Comparison of ENCODE assay signal across 8 cellular contexts in the genomic region with DNA sequence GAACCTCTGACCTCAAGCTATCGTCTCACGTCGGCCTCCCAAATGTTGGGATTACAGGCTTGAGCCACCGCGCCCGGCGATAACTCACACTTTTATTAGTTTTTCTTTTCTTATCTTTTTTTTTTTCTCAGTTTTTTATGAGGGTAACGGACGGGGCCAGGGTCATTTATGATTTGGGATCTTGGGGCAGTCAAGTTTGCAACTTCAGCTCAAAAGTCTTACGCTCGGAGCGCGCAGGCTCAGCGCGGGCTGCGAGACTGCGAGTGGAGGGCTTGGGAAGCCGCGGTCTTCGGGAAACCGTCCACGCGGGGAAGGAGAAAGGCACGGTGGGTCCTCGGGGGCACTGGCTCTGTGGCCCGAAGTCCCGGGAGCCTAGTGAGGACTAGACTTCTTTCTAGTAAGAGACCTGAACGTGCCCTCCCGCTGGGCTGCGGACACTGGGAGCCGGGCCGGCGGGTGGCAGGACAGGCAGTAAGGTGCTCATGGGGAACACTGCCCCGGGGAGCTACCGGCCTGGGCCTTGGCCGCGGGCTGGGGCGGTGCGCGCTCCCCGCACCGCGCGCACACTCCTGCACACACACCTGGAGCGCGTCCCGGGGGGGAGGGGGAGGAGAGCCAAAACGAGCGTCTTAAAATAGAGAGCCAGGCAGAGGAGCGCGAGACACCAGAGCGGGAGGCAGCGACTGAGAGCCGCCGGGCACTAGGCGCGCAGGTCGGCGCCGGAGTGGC. TPM values are rescaled to one million over a fixed set of nuclear protein-coding genes. Genes with fewer than 3 reads are reported as not detected.
DNase-seq lines count a peak whose midpoint lies in the region; ATAC-seq and TF ChIP-seq lines count a peak whose summit lies in the region.

No MANE protein-coding gene starts in this region.

- peaks cover 14% of the 10 kb centered on the region for H3K4me1 ChIP-seq in smooth muscle cell (ENCODE audit: low read depth)

- H3K27me3 ChIP-seq in smooth muscle cell (ENCODE audit: low read depth) = peaks cover 94% of the 10 kb centered on the region

- no peaks in the 10 kb centered on the region for H3K9me3 Mint-ChIP-seq in activated CD4-positive, alpha-beta T cell treated with anti-CD3 and anti-CD28 coated beads, Interleukin-2, amount 10 ng/mL, durations not matched to agents 7 days and 5 days
- no peaks in the 10 kb centered on the region for H3K9me3 Mint-ChIP-seq in activated CD8-positive, alpha-beta T cell treated with anti-CD3 and anti-CD28 coated beads, Interleukin-2, amount 10 ng/mL, durations not matched to agents 7 days and 5 days (ENCODE audit: insufficient read depth)

- no peaks in the 10 kb centered on the region for H3K9me3 ChIP-seq in smooth muscle cell (replicated peaks; ENCODE audit: low read depth)

- H3K36me3 ChIP-seq in smooth muscle cell (ENCODE audit: low read depth) = no peaks in the 10 kb centered on the region

- 7% methylated on average over 37 of the region's 60 CpGs for WGBS in smooth muscle cell (ENCODE audit: low lambda C conversion rate)

- H2AFZ ChIP-seq in smooth muscle cell (ENCODE audit: low read depth) = no peak overlapping the region

- no peaks in the 10 kb centered on the region for H3K36me3 Mint-ChIP-seq in activated CD4-positive, alpha-beta T cell treated with anti-CD3 and anti-CD28 coated beads, Interleukin-2, amount 10 ng/mL, durations not matched to agents 7 days and 5 days (ENCODE audit: low read depth)
- no peaks in the 10 kb centered on the region for H3K36me3 Mint-ChIP-seq in activated CD8-positive, alpha-beta T cell treated with anti-CD3 and anti-CD28 coated beads, Interleukin-2, amount 10 ng/mL, durations not matched to agents 7 days and 5 days (ENCODE audit: low read depth)

- H3K4me3 ChIP-seq in iPS-11a (ENCODE audit: low read depth, low read length) (peak overlapping the region; percentile 21), smooth muscle cell (peak overlapping the region; percentile 60)

- H3K9ac ChIP-seq in smooth muscle cell (ENCODE audit: low read depth) = no peak overlapping the region

- TF ChIP-seq CTCF in smooth muscle cell (IDR thresholded peaks at IDR 0.05; ENCODE audit: borderline replicate concordance, insufficient read depth, poor library complexity, severe bottlenecking) = no peak

- H3K79me2 ChIP-seq in smooth muscle cell (ENCODE audit: low read depth) = no peaks in the 10 kb centered on the region

- POLR2A ChIA-PET in activated CD4-positive, alpha-beta T cell treated with anti-CD3 and anti-CD28 coated beads, Interleukin-2, amount 10 ng/mL, durations not matched to agents 7 days and 5 days (lab: Charles Lee) = no interaction called here
- POLR2A ChIA-PET in activated CD8-positive, alpha-beta T cell treated with anti-CD3 and anti-CD28 coated beads, Interleukin-2, amount 10 ng/mL, durations not matched to agents 7 days and 5 days (lab: Charles Lee) = no interaction called here

- peaks cover 87% of the 10 kb centered on the region for H3K27me3 Mint-ChIP-seq in activated CD4-positive, alpha-beta T cell treated with anti-CD3 and anti-CD28 coated beads, Interleukin-2, amount 10 ng/mL, durations not matched to agents 7 days and 5 days
- H3K27me3 Mint-ChIP-seq in activated CD8-positive, alpha-beta T cell treated with anti-CD3 and anti-CD28 coated beads, Interleukin-2, amount 10 ng/mL, durations not matched to agents 7 days and 5 days (ENCODE audit: low read depth) = peaks cover 73% of the 10 kb centered on the region

- H4K20me1 ChIP-seq in smooth muscle cell (ENCODE audit: low read depth) = no peaks in the 10 kb centered on the region

- peak overlapping the region; percentile 93 for H3K4me2 ChIP-seq in smooth muscle cell

- H3K27ac Mint-ChIP-seq in activated CD4-positive, alpha-beta T cell treated with anti-CD3 and anti-CD28 coated beads, Interleukin-2, amount 10 ng/mL, durations not matched to agents 7 days and 5 days = peak overlapping the region; percentile 36
- no peak overlapping the region for H3K27ac Mint-ChIP-seq in activated CD8-positive, alpha-beta T cell treated with anti-CD3 and anti-CD28 coated beads, Interleukin-2, amount 10 ng/mL, durations not matched to agents 7 days and 5 days

- no peak overlapping the region for H3K27ac ChIP-seq in smooth muscle cell (ENCODE audit: low read depth)

- no peaks in the 10 kb centered on the region for H3F3A ChIP-seq in smooth muscle cell (ENCODE audit: low read depth)

- no peak for DNase-seq in activated CD4-positive, alpha-beta T cell treated with anti-CD3 and anti-CD28 coated beads, Interleukin-2, amount 10 ng/mL, durations not matched to agents 7 days and 5 days
- no peak for DNase-seq in activated CD4-positive, alpha-beta T cell treated with anti-CD3 and anti-CD28 coated beads, Interleukin-2, amount 50 U/mL, for 4 hours
- no peak for DNase-seq in activated CD8-positive, alpha-beta T cell treated with anti-CD3 and anti-CD28 coated beads, Interleukin-2, amount 10 ng/mL, durations not matched to agents 7 days and 5 days
- DNase-seq in smooth muscle cell (lab: John Stamatoyannopoulos, UW; ENCODE audit: unreplicated experiment) (no peak), putamen (ENCODE audit: low spot score) (no peak), erythroblast (lab: John Stamatoyannopoulos, UW) (no peak), H4 (ENCODE audit: low spot score) (no peak)

- H3K4me3 Mint-ChIP-seq in activated CD4-positive, alpha-beta T cell treated with anti-CD3 and anti-CD28 coated beads, Interleukin-2, amount 10 ng/mL, durations not matched to agents 7 days and 5 days = peak overlapping the region; percentile 62
- peak overlapping the region; percentile 46 for H3K4me3 Mint-ChIP-seq in activated CD8-positive, alpha-beta T cell treated with anti-CD3 and anti-CD28 coated beads, Interleukin-2, amount 10 ng/mL, durations not matched to agents 7 days and 5 days

- H3K4me1 Mint-ChIP-seq in activated CD4-positive, alpha-beta T cell treated with anti-CD3 and anti-CD28 coated beads, Interleukin-2, amount 10 ng/mL, durations not matched to agents 7 days and 5 days = peaks cover 26% of the 10 kb centered on the region
- H3K4me1 Mint-ChIP-seq in activated CD8-positive, alpha-beta T cell treated with anti-CD3 and anti-CD28 coated beads, Interleukin-2, amount 10 ng/mL, durations not matched to agents 7 days and 5 days (ENCODE audit: low read depth) = peaks cover 26% of the 10 kb centered on the region

- peak; percentile 40 for ATAC-seq in activated CD8-positive, alpha-beta T cell treated with anti-CD3 and anti-CD28 coated beads, Interleukin-2, amount 10 ng/mL, durations not matched to agents 7 days and 5 days

- CTCF ChIA-PET in activated CD4-positive, alpha-beta T cell treated with anti-CD3 and anti-CD28 coated beads, Interleukin-2, amount 10 ng/mL, durations not matched to agents 7 days and 5 days (lab: Charles Lee) = interaction anchor here (0.8 to 1.6 kb wide), 7 partner anchors 9 to 376 kb away, joined by 3 to 6 read pairs (median 3); no protein-coding TSS in a partner anchor
- CTCF ChIA-PET in activated CD8-positive, alpha-beta T cell treated with anti-CD3 and anti-CD28 coated beads, Interleukin-2, amount 10 ng/mL, durations not matched to agents 7 days and 5 days (lab: Charles Lee) = interaction anchor here (1.5 to 2.1 kb wide), 2 partner anchors 11 to 375 kb away, joined by 5 to 12 read pairs; no protein-coding TSS in a partner anchor

- no peak for TF ChIP-seq POLR2A in erythroblast (IDR thresholded peaks at IDR 0.05; ENCODE audit: low read length)

RNA-seq across cellular contexts. Expression of a gene that starts 0.5 kb away (rescaled TPM):
- not detected for total RNA-seq in activated CD4-positive, alpha-beta T cell treated with anti-CD3 and anti-CD28 coated beads, Interleukin-2, amount 10 ng/mL, durations not matched to agents 7 days and 5 days
- not detected for total RNA-seq in activated CD8-positive, alpha-beta T cell treated with anti-CD3 and anti-CD28 coated beads, Interleukin-2, amount 10 ng/mL, durations not matched to agents 7 days and 5 days
- total RNA-seq in smooth muscle cell = 2.2 and 4.8 TPM in 2 replicates
- 1.2 and 3.2 TPM in 2 replicates for polyA plus RNA-seq in smooth muscle cell
- not detected in 2 replicates for total RNA-seq in H4 (2014; rRNA removed; shearing (Covaris generic))
